ENCODE assay signal across 8 cellular contexts in the genomic region with DNA sequence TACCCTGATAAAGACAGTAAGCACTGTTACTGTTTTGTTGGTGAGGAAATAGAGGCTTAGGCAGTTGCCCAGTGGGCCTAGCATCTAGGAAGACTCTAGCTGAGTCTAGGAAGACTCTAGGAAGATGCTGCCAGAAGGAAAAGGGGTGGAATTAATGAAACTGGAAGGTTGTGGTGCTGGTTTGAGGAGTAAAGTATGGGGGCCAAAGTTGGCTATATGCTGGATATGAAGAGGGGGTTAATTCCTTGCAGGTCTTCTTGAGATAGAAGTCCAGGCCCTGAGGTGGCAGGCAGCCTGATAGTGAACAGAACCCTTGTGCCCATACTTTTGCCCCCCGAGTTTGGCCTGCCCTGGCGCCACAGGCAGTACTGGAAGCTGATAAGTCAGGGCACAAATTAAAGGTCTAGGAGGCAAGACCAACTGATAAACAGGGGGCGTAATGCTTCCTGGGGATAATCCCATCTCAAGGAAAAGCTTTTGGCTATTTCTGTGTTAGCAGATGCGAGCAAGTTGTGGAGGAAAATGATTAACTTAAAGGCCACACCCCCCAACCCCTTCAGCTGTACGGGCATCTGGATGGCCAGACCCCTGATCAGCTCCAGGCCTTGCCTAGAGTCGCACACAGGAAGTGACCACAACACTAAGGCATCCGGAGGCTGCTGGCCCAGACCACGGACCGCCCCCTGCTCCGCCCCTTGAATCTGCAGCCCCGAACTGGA. TPM values are rescaled to one million over a fixed set of nuclear protein-coding genes. Genes with fewer than 3 reads are reported as not detected.
A peak's percentile ranks its signal among the peaks of the same experiment; 100 is the strongest.
DNase-seq lines count a peak whose midpoint lies in the region; ATAC-seq and TF ChIP-seq lines count a peak whose summit lies in the region.

No MANE protein-coding gene starts in this region.

- H2AFZ ChIP-seq in PC-3 (ENCODE audit: low read length) (no peak overlapping the region), trophoblast cell (ENCODE audit: insufficient read depth, low read length, poor library complexity) (peak overlapping the region; percentile 61)

- peak overlapping the region; percentile 75 for H4K12ac ChIP-seq in trophoblast cell (ENCODE audit: low read depth, low read length)

- peak overlapping the region; percentile 92 for H4K91ac ChIP-seq in trophoblast cell (ENCODE audit: low read depth, low read length)

- peak overlapping the region; percentile 86 for H3K14ac ChIP-seq in trophoblast cell (ENCODE audit: low read length)

- BruUV-seq in PC-3 (replicated peaks; lab: Mats Ljungman, UMichigan): no TSS peak

- H3K27me3 ChIP-seq in PC-3 (ENCODE audit: low read length) (no peaks in the 10 kb centered on the region), heart right ventricle (no peaks in the 10 kb centered on the region), trophoblast cell (ENCODE audit: insufficient read depth, low read length) (no peaks in the 10 kb centered on the region)

- DNase-seq in COR-L47 (lab: John Stamatoyannopoulos, UW): peak; percentile 25
- peak; percentile 55 for DNase-seq in GM19238 (ENCODE audit: insufficient read length, low spot score)
- DNase-seq in PC-3: peak; percentile 78
- DNase-seq in amniotic stem cell (lab: John Stamatoyannopoulos, UW): peak; percentile 82
- peak; percentile 90 to 97 for DNase-seq in heart right ventricle
- peak; percentile 82 to 87 for DNase-seq in trophoblast cell
- no peak for DNase-seq in KG1 (lab: John Stamatoyannopoulos, UW)

- H3K4me2 ChIP-seq in PC-3 (ENCODE audit: low read length): peak overlapping the region; percentile 44
- peak overlapping the region; percentile 58 for H3K4me2 ChIP-seq in trophoblast cell (ENCODE audit: low read length)

- H3K9me3 ChIP-seq in PC-3 (ENCODE audit: low read length): no peaks in the 10 kb centered on the region
- H3K9me3 ChIP-seq in heart right ventricle: no peaks in the 10 kb centered on the region
- H3K9me3 ChIP-seq in trophoblast cell (ENCODE audit: insufficient read depth, low read depth, low read length): no peaks in the 10 kb centered on the region

- CTCF ChIA-PET in PC-3 (lab: Charles Lee): no interaction called here

- TF ChIP-seq CTCF in PC-3 (conservative IDR thresholded peaks at IDR 0.05; ENCODE audit: low read depth, low read length): no peak
- no peak for TF ChIP-seq CTCF in heart right ventricle (IDR thresholded peaks at IDR 0.05)

- no peak overlapping the region for H3K9ac ChIP-seq in PC-3 (ENCODE audit: low read length)
- no peak overlapping the region for H3K9ac ChIP-seq in trophoblast cell (ENCODE audit: low read length)

- H3F3A ChIP-seq in PC-3 (ENCODE audit: low read length, unreplicated experiment): peaks cover 5% of the 10 kb centered on the region

- intact Hi-C loops in PC-3 (cut with micrococcal nuclease) (loop anchor here (10.0 kb wide), 1 partner anchor 232 kb away; no protein-coding TSS in a partner anchor), heart right ventricle (cut with DNase I) (loop anchor here in 2 of 10 donors (5.0 to 10.0 kb wide), 2 partner anchors 72 to 124 kb away; a partner anchor contains a TSS)

- peak overlapping the region; percentile 87 for H2BK120ac ChIP-seq in trophoblast cell (ENCODE audit: insufficient read depth, low read length, poor library complexity)

- H3K4me3 ChIP-seq in PC-3 (ENCODE audit: low read length) (no peak overlapping the region), heart right ventricle (peak overlapping the region in 8 of 10 donors; percentile 63 to 97 (median 84)), trophoblast cell (ENCODE audit: low read depth, low read length) (no peak overlapping the region)

- 3 to 5% methylated on average over 11 of the region's 11 CpGs for WGBS in heart right ventricle, 2 donors
- WGBS in trophoblast cell (ENCODE audit: extremely low coverage, insufficient coverage, insufficient read length): no CpG with 5 or more reads among the region's 11 CpGs

- POLR2A ChIA-PET in PC-3 (lab: Charles Lee; ENCODE audit: unreplicated experiment): no interaction called here

- ATAC-seq in HG03432 (IDR thresholded peaks at IDR 0.05; ENCODE audit: unreplicated experiment): peak; percentile 47
- peak; percentile 50 for ATAC-seq in PC-3
- ATAC-seq in heart right ventricle: peak; percentile 76 to 88 (median 84)

- H4K20me1 ChIP-seq in PC-3 (ENCODE audit: low read length): no peaks in the 10 kb centered on the region

- H3K23ac ChIP-seq in trophoblast cell (ENCODE audit: low read length): no peak overlapping the region

- H2BK12ac ChIP-seq in trophoblast cell (ENCODE audit: low read length): peak overlapping the region; percentile 95

- H3K79me2 ChIP-seq in PC-3 (ENCODE audit: low read length) (peaks cover 72% of the 10 kb centered on the region), trophoblast cell (ENCODE audit: control insufficient read depth, insufficient read depth, low read length, poor library complexity) (peaks cover 29% of the 10 kb centered on the region)

- H3K9me2 ChIP-seq in PC-3 (replicated peaks; ENCODE audit: low read length): no peaks in the 10 kb centered on the region

- H3K4me1 ChIP-seq in PC-3 (ENCODE audit: insufficient read depth, low read length) (peaks cover 43% of the 10 kb centered on the region), heart right ventricle (peaks cover 15 to 85% (median 66%) of the 10 kb centered on the region in 9 donors), trophoblast cell (ENCODE audit: control insufficient read depth in 1 of 2, insufficient read depth in 2 of 2, low read length in 2 of 2) (peaks cover 12 to 36% of the 10 kb centered on the region in 2 experiments)

- peaks cover 27% of the 10 kb centered on the region; the same call in 1 of the 2 replicates for H3K36me3 ChIP-seq in PC-3 (ENCODE audit: low read depth, low read length)
- peaks cover 3 to 50% (median 35%) of the 10 kb centered on the region in 9 donors for H3K36me3 ChIP-seq in heart right ventricle
- peaks cover 38 to 42% of the 10 kb centered on the region in 2 experiments for H3K36me3 ChIP-seq in trophoblast cell (ENCODE audit: control insufficient read depth in 1 of 2, insufficient read depth in 2 of 2, low read length in 2 of 2)

- H2AK5ac ChIP-seq in trophoblast cell (ENCODE audit: low read length): peak overlapping the region; percentile 89

- peak overlapping the region; percentile 86 for H3K18ac ChIP-seq in trophoblast cell (ENCODE audit: low read length)

- H3K79me1 ChIP-seq in trophoblast cell (ENCODE audit: low read length): peaks cover 29% of the 10 kb centered on the region

- H3K4ac ChIP-seq in trophoblast cell (ENCODE audit: low read depth, low read length): peak overlapping the region; percentile 90

- H4K8ac ChIP-seq in trophoblast cell (ENCODE audit: low read depth, low read length): peak overlapping the region; percentile 80

- H3K27ac ChIP-seq in PC-3 (ENCODE audit: low read length): peak overlapping the region; percentile 33
- peak overlapping the region; percentile 68 to 99 (median 97) for H3K27ac ChIP-seq in heart right ventricle
- H3K27ac ChIP-seq in trophoblast cell (ENCODE audit: low read depth, low read length): peak overlapping the region; percentile 96

- peak overlapping the region; percentile 89 for H2BK5ac ChIP-seq in trophoblast cell (ENCODE audit: low read depth, low read length, poor library complexity)

RNA-seq across cellular contexts. Expression of a gene that starts 3.1 kb away (rescaled TPM):
- total RNA-seq in PC-3 (2014; rRNA removed) (73.0 and 73.9 TPM in 2 replicates), heart right ventricle (100 to 1,000 TPM; 150 to 247 (median 204) TPM)
- polyA plus RNA-seq in heart right ventricle: 100 to 1,000 TPM; 213 to 244 TPM
- polyA plus RNA-seq in trophoblast cell (2013): 231 and 245 TPM in 2 replicates

RNA-seq across cellular contexts. Expression of a gene that starts 3.2 kb away (rescaled TPM):
- total RNA-seq in PC-3 (2014; rRNA removed): 15.1 and 16.9 TPM in 2 replicates
- total RNA-seq in heart right ventricle: 10 to 100 TPM; 12.1 to 23.3 (median 20.5) TPM
- polyA plus RNA-seq in heart right ventricle: 10 to 100 TPM; 16.1 to 23.0 TPM
- 21.8 and 22.0 TPM in 2 replicates for polyA plus RNA-seq in trophoblast cell (2013)

RNA-seq across cellular contexts. Expression of a gene that starts 5.4 kb away (rescaled TPM):
- 102 and 128 TPM in 2 replicates for total RNA-seq in PC-3 (2014; rRNA removed)
- total RNA-seq in heart right ventricle: 100 to 1,000 TPM in 1 of 10 donors, 10 to 100 TPM in 9; 78.0 to 101 (median 89.7) TPM
- 100 to 1,000 TPM in 1 of 2 donors, 10 to 100 TPM in 1; 93.3 to 254 TPM for polyA plus RNA-seq in heart right ventricle
- 182 and 188 TPM in 2 replicates for polyA plus RNA-seq in trophoblast cell (2013)

RNA-seq across cellular contexts. Expression of a gene that starts 12.6 kb away (rescaled TPM):
- total RNA-seq in PC-3 (2014; rRNA removed) (21.6 and 48.3 TPM in 2 replicates), heart right ventricle (100 to 1,000 TPM in 2 of 10 donors, 10 to 100 TPM in 8; 56.3 to 132 (median 72.6) TPM)
- polyA plus RNA-seq in heart right ventricle: 10 to 100 TPM; 31.9 to 34.6 TPM
- polyA plus RNA-seq in trophoblast cell (2013): 116 and 121 TPM in 2 replicates

RNA-seq across cellular contexts. Expression of a gene that starts 49.0 kb away (rescaled TPM):
- total RNA-seq in PC-3 (2014; rRNA removed) (under 0.01 TPM in 1 of 2 replicates, not detected in the other), heart right ventricle (10 to 100 TPM in 3 of 10 donors, 1 to 10 TPM in 7; 7.1 to 12.4 (median 8.7) TPM)
- polyA plus RNA-seq in heart right ventricle: 1 to 10 TPM; 4.1 to 6.7 TPM
- polyA plus RNA-seq in trophoblast cell (2013): 1.7 and 1.9 TPM in 2 replicates

Comparison
In these comparisons a context has a peak if more than half of its experiments do, and no peak if none do; other contexts are left out.
1. H3K27ac ChIP-seq: peak in every context shown above with its lines; median percentile 97 in heart right ventricle; 96 in trophoblast cell; 33 in PC-3.
2. H3K4me3 ChIP-seq: peak in heart right ventricle (8 of 10); none in PC-3 (single experiment) and trophoblast cell (single experiment).
3. Peak in every context shown above with its lines, with median percentiles within 50 percentile points of each other: ATAC-seq.